14 cellular contexts compared by ENCODE assay signal in genomic region chr14:64220466-64220865, GRCh38.
DNase-seq lines count a peak whose midpoint lies in the region; ATAC-seq and TF ChIP-seq lines count a peak whose summit lies in the region.
"Had no signal": no experiment of that assay in that cellular context is flagged by ENCODE, and none has a peak within 500 bp of the region (broad histone marks: within the 10 kb centered on the region; RNA-seq: fewer than 3 reads in every experiment).

No MANE protein-coding gene starts in this region.

- H3K9me2 ChIP-seq in Loucy (replicated peaks; ENCODE audit: low read depth, low read length), result no peaks in the 10 kb centered on the region

- H3K36me3 Mint-ChIP-seq in central memory CD8-positive, alpha-beta T cell (ENCODE audit: insufficient read depth), result peaks cover 75% of the 10 kb centered on the region

- peaks cover 36% of the 10 kb centered on the region for H3K36me3 ChIP-seq in Loucy (ENCODE audit: insufficient read depth, low read length)

- H3K9me3 Mint-ChIP-seq in central memory CD8-positive, alpha-beta T cell, result no peaks in the 10 kb centered on the region
- H3K9me3 Mint-ChIP-seq: activated T-cell treated with anti-CD3 and anti-CD28 coated beads, Interleukin-2, amount 50 U/mL, for 24 hours; stimulated activated effector memory CD8-positive, alpha-beta T cell treated with anti-CD3 and anti-CD28 coated beads, Interleukin-12 subunit alpha, Interleukin-12 subunit beta, amount 100 ng/mL, for 72 hours had no signal

- no peaks in the 10 kb centered on the region for H3F3A ChIP-seq in Loucy (ENCODE audit: low read depth)

- H3K4me1 Mint-ChIP-seq in central memory CD8-positive, alpha-beta T cell, result no peaks in the 10 kb centered on the region

- no peaks in the 10 kb centered on the region for H3K79me2 ChIP-seq in Loucy (ENCODE audit: insufficient read depth, low read length)

- no peaks in the 10 kb centered on the region for H4K20me1 ChIP-seq in Loucy (ENCODE audit: insufficient read depth, low read length, poor library complexity, severe bottlenecking)

- TF ChIP-seq CTCF in Loucy (conservative IDR thresholded peaks at IDR 0.05; ENCODE audit: low read length), result no peak

- H3K4me1 ChIP-seq in Loucy (ENCODE audit: insufficient read depth, low read length, poor library complexity, severe bottlenecking), result peaks cover 15% of the 10 kb centered on the region

- H3K27me3 Mint-ChIP-seq in central memory CD8-positive, alpha-beta T cell, result no peaks in the 10 kb centered on the region
- H3K27me3 Mint-ChIP-seq: activated T-cell treated with anti-CD3 and anti-CD28 coated beads, Interleukin-2, amount 50 U/mL, for 24 hours had no signal

- H3K27me3 ChIP-seq in Loucy (ENCODE audit: insufficient read depth, low read length, poor library complexity, severe bottlenecking), result no peaks in the 10 kb centered on the region

- no peak for ATAC-seq in central memory CD8-positive, alpha-beta T cell (replicated peaks; ENCODE audit: extremely low read depth, poor library complexity, severe bottlenecking)
- no peak for ATAC-seq in left lobe of liver
- peak; percentile 25 for ATAC-seq in stimulated activated naive CD8-positive, alpha-beta T cell treated with anti-CD3 and anti-CD28 coated beads, Interleukin-15, Interleukin-2, amounts not matched to agents 100 U/mL and 50 U/mL, for 24 hours
- ATAC-seq in HG02840 (IDR thresholded peaks at IDR 0.05; ENCODE audit: low FRiP score, unreplicated experiment), result no peak
- ATAC-seq: Panc1; stimulated activated effector memory CD8-positive, alpha-beta T cell treated with anti-CD3 and anti-CD28 coated beads, Interleukin-12 subunit alpha, Interleukin-12 subunit beta, amount 100 ng/mL, for 72 hours had no signal

- H3K4me2 ChIP-seq in Loucy (ENCODE audit: low read depth, low read length, poor library complexity, severe bottlenecking), result peak overlapping the region; percentile 24

- H3K9me3 ChIP-seq in Loucy (ENCODE audit: insufficient read depth, low read depth, low read length), result no peaks in the 10 kb centered on the region

- H3K4me3 Mint-ChIP-seq in central memory CD8-positive, alpha-beta T cell, result no peak overlapping the region
- H3K4me3 Mint-ChIP-seq: activated T-cell treated with anti-CD3 and anti-CD28 coated beads, Interleukin-2, amount 50 U/mL, for 24 hours; stimulated activated effector memory CD8-positive, alpha-beta T cell treated with anti-CD3 and anti-CD28 coated beads, Interleukin-12 subunit alpha, Interleukin-12 subunit beta, amount 100 ng/mL, for 72 hours had no signal

- DNase-seq in central memory CD8-positive, alpha-beta T cell (ENCODE audit: low spot score in 2 of 2), result no peak
- peak; percentile 42 for DNase-seq in left lobe of liver (ENCODE audit: low spot score)
- DNase-seq in stimulated activated naive CD8-positive, alpha-beta T cell treated with anti-CD3 and anti-CD28 coated beads, Interleukin-15, Interleukin-2, amounts not matched to agents 100 U/mL and 50 U/mL, for 24 hours, result no peak
- no peak for DNase-seq in activated effector memory CD4-positive, alpha-beta T cell treated with Interleukin-2 at 50 U/mL for 16 hours
- no peak for DNase-seq in HPDE6-E6E7 (ENCODE audit: extremely low spot score)
- no peak for DNase-seq in iPS-NIHi11 (ENCODE audit: low spot score)
- DNase-seq: activated CD4-positive, alpha-beta T cell treated with anti-CD3 and anti-CD28 coated beads for 48 hours; activated T-cell treated with anti-CD3 and anti-CD28 coated beads, Interleukin-2, amount 50 U/mL, for 24 hours; NCI-H1105 treated with DMSO at 0.1 percent for 48 hours; stimulated activated CD4-positive, alpha-beta T cell treated with anti-CD3 and anti-CD28 coated beads, Interleukin-4, amount 100 ng/mL, for 4 hours had no signal

- peak overlapping the region; percentile 49 for H3K27ac Mint-ChIP-seq in central memory CD8-positive, alpha-beta T cell (ENCODE audit: low read depth)
- H3K27ac Mint-ChIP-seq: activated T-cell treated with anti-CD3 and anti-CD28 coated beads, Interleukin-2, amount 50 U/mL, for 24 hours had no signal

- peak overlapping the region; percentile 19 for H3K4me3 ChIP-seq in Loucy (ENCODE audit: low read length, poor library complexity, severe bottlenecking)

- H2AFZ ChIP-seq in Loucy (ENCODE audit: low read length), result no peak overlapping the region

- peak overlapping the region; percentile 20 for H3K9ac ChIP-seq in Loucy (ENCODE audit: low read depth, low read length, poor library complexity, severe bottlenecking)
